ENCODE assay signal across 20 cellular contexts in the genomic region with DNA sequence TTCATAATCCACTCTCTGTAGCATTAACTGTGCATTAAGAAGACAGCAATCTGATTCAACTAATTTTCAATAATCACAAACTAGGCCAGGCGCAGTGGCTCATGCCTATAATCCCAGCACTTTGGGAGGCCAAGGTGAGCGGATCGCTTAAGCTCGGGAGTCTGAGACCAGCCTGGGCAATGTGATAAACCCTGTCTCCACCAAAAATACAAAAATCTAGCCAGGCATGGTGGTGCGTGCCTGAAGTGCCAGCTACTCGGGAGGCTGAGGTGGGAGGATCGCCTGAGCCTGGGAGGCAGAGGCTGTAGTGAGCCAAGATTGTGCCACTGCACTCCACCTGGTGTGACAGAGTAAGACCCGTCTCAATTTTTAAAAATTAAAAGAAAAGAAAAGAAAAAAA.
"Had no signal": no experiment of that assay in that cellular context is flagged by ENCODE, and none has a peak within 500 bp of the region (broad histone marks: within the 10 kb centered on the region; RNA-seq: fewer than 3 reads in every experiment).

No MANE protein-coding gene starts in this region.

- H3K9me3 ChIP-seq: colonic mucosa, esophagus squamous epithelium, mucosa of descending colon, suprapubic skin, transverse colon, vagina had no signal

- H3K27me3 Mint-ChIP-seq: naive B cell had no signal

- H3K4me3 ChIP-seq: colonic mucosa, esophagus squamous epithelium, mucosa of descending colon, spleen, suprapubic skin, transverse colon, vagina had no signal

- ATAC-seq: left ventricle myocardium superior, mucosa of descending colon had no signal

- H3K36me3 ChIP-seq: brain microvascular endothelial cell, colonic mucosa, esophagus squamous epithelium, suprapubic skin, transverse colon, vagina, WERI-Rb-1 had no signal

- H3K27ac ChIP-seq: brain microvascular endothelial cell, colonic mucosa, suprapubic skin, transverse colon, vagina, WERI-Rb-1 had no signal

- DNase-seq: activated CD4-positive, alpha-beta T cell treated with anti-CD3 and anti-CD28 coated beads, Interleukin-2, amount 50 U/mL, for 48 hours; activated naive CD4-positive, alpha-beta T cell treated with Interleukin-2 at 50 U/mL for 16 hours; activated T-cell treated with anti-CD3 and anti-CD28 coated beads, Interleukin-2, amount 50 U/mL, for 1 hour; aorta; brain microvascular endothelial cell; central memory CD4-positive, alpha-beta T cell; colonic mucosa; esophagus squamous epithelium; left ventricle myocardium superior; mucosa of descending colon; naive B cell; retina; spleen; stimulated activated CD4-positive, alpha-beta T cell treated with anti-CD3 and anti-CD28 coated beads, Interleukin-4, amount 100 ng/mL, for 4 hours; stimulated activated naive CD4-positive, alpha-beta T cell treated with Interleukin-2 at 50 U/mL for 16 hours; T-helper 2 cell; transverse colon; WERI-Rb-1 had no signal

- H3K27me3 ChIP-seq: brain microvascular endothelial cell, colonic mucosa, esophagus squamous epithelium, spleen, suprapubic skin, transverse colon, vagina had no signal
